ENCODE assay signal across 28 cellular contexts in genomic region chr20:18637296-18637695, GRCh38. TPM values are rescaled to one million over a fixed set of nuclear protein-coding genes. Genes with fewer than 3 reads are reported as not detected.
DNase-seq lines count a peak whose midpoint lies in the region; ATAC-seq, FAIRE-seq and TF ChIP-seq lines count a peak whose summit lies in the region.
"Had no signal": no experiment of that assay in that cellular context is flagged by ENCODE, and none has a peak within 500 bp of the region (broad histone marks: within the 10 kb centered on the region; RNA-seq: fewer than 3 reads in every experiment).

No MANE protein-coding gene starts in this region.

- in situ Hi-C loops in GM12878 (cut with MboI), result loop anchor here (10.0 to 25.0 kb wide), 2 partner anchors 438 to 550 kb away; no protein-coding TSS in a partner anchor

- no peaks in the 10 kb centered on the region for H3K9me3 Mint-ChIP-seq in T-cell
- H3K9me3 Mint-ChIP-seq: CD4-positive, alpha-beta memory T cell had no signal

- H3K27me3 Mint-ChIP-seq in T-cell, result no peaks in the 10 kb centered on the region
- H3K27me3 Mint-ChIP-seq: CD4-positive, alpha-beta memory T cell had no signal

- no peak overlapping the region for H3K27ac ChIP-seq in GM12878 (ENCODE audit: control insufficient read depth, insufficient read depth)
- peak overlapping the region; percentile 63 for H3K27ac ChIP-seq in neural cell (ENCODE audit: low read length)
- no peak overlapping the region for H3K27ac ChIP-seq in foreskin keratinocyte
- no peak overlapping the region for H3K27ac ChIP-seq in gastroesophageal sphincter
- H3K27ac ChIP-seq: BLaER1 treated with 17β-estradiol and CSF1 and Interleukin-3, amounts not matched to agents 10 nM and 100 nM; SK-N-MC had no signal

- DNase-seq in GM03348 (ENCODE audit: low spot score), result peak; percentile 17
- DNase-seq in GM12878 (ENCODE audit: low read depth, low spot score), result no peak
- DNase-seq in foreskin keratinocyte, result no peak
- DNase-seq in T-cell, result no peak
- DNase-seq: CD4-positive, alpha-beta memory T cell; COR-L47; DMS53; HCEC 1CT; Kasumi-1; MV-4-11; NCI-H1105; NCI-H1436 treated with DMSO at 0.1 percent for 48 hours; NCI-H187 treated with DMSO at 0.1 percent for 48 hours; NCI-H2107; NCI-H446; NCI-H774; SIG-M5 had no signal

- ATAC-seq in GM12878, result no peak
- no peak for ATAC-seq in foreskin keratinocyte
- no peak for ATAC-seq in T-cell (replicated peaks in 1 of 4)
- ATAC-seq in esophagus mucosa, result no peak
- no peak for ATAC-seq in gastroesophageal sphincter
- ATAC-seq: K562 had no signal

- CTCF ChIA-PET in GM12878 (lab: Yijun Ruan, JAX), result interaction anchor here (1.2 to 2.4 kb wide), 5 partner anchors 13 to 1024 kb away, joined by 3 to 7 read pairs (median 3); no protein-coding TSS in a partner anchor
- CTCF ChIA-PET in T-cell (lab: Charles Lee), result interaction anchor here in 1 of 2 donors (1.2 kb wide), 1 partner anchor 13 kb away, joined by 3 read pairs; no protein-coding TSS in a partner anchor

- TF ChIP-seq POLR2A in GM12878 (IDR thresholded peaks at IDR 0.05; ENCODE audit: low read depth, low read length), result no peak
- TF ChIP-seq POLR2A in gastroesophageal sphincter (IDR thresholded peaks at IDR 0.05), result no peak

- H3K27me3 ChIP-seq in GM12878 (replicated peaks in 1 of 2; ENCODE audit: control insufficient read depth in 2 of 2, insufficient read depth in 2 of 2, low read length in 1 of 2), result no peaks in the 10 kb centered on the region
- H3K27me3 ChIP-seq in neural cell (ENCODE audit: insufficient read depth, low read depth, low read length), result no peaks in the 10 kb centered on the region
- H3K27me3 ChIP-seq in foreskin keratinocyte, result no peaks in the 10 kb centered on the region
- H3K27me3 ChIP-seq in gastroesophageal sphincter, result no peaks in the 10 kb centered on the region
- H3K27me3 ChIP-seq: BLaER1 treated with 17β-estradiol and CSF1 and Interleukin-3, amounts not matched to agents 10 nM and 100 nM had no signal

- H4K20me1 ChIP-seq in GM12878 (ENCODE audit: control insufficient read depth, insufficient read depth), result no peaks in the 10 kb centered on the region
- no peaks in the 10 kb centered on the region for H4K20me1 ChIP-seq in neural cell (ENCODE audit: insufficient read depth)
- H4K20me1 ChIP-seq: BLaER1 treated with 17β-estradiol and CSF1 and Interleukin-3, amounts not matched to agents 10 nM and 100 nM had no signal

- intact Hi-C loops in GM12878 (cut with micrococcal nuclease; ENCODE audit: unreplicated experiment), result loop anchor here (5.0 to 10.0 kb wide), 3 partner anchors 155 to 268 kb away; no protein-coding TSS in a partner anchor

- H3K79me2 ChIP-seq in GM12878 (ENCODE audit: control insufficient read depth, insufficient read depth, low read length), result no peaks in the 10 kb centered on the region
- H3K79me2 ChIP-seq in neural cell (replicated peaks; ENCODE audit: insufficient read depth, low read length), result no peaks in the 10 kb centered on the region

- H3K4me1 ChIP-seq in GM12878 (ENCODE audit: control insufficient read depth, insufficient read depth, low read length) (peaks cover 9% of the 10 kb centered on the region), foreskin keratinocyte (no peaks in the 10 kb centered on the region), gastroesophageal sphincter (no peaks in the 10 kb centered on the region)

- BruUV-seq in GM12878 (replicated peaks; lab: Mats Ljungman, UMichigan), result no TSS peak

- SMC1A ChIA-PET in GM12878 (lab: Charles Lee; ENCODE audit: uncharacterized antibody, unreplicated experiment), result no interaction called here

- no peaks in the 10 kb centered on the region for H3K9me2 ChIP-seq in neural cell (ENCODE audit: insufficient read depth, low read length)

- H3K4me3 ChIP-seq in GM12878, result no peak overlapping the region
- peak overlapping the region; percentile 35 for H3K4me3 ChIP-seq in neural cell (ENCODE audit: low read length)
- H3K4me3 ChIP-seq in gastroesophageal sphincter, result no peak overlapping the region
- H3K4me3 ChIP-seq: BLaER1 treated with 17β-estradiol and CSF1 and Interleukin-3, amounts not matched to agents 10 nM and 100 nM; K562; SK-N-MC had no signal

- H3K9ac ChIP-seq in GM12878 (ENCODE audit: control insufficient read depth, insufficient read depth, low read length) (no peak overlapping the region), neural cell (ENCODE audit: low read length) (no peak overlapping the region)
- H3K9ac ChIP-seq: BLaER1 treated with 17β-estradiol and CSF1 and Interleukin-3, amounts not matched to agents 10 nM and 100 nM had no signal

- peaks cover 0 to 3% of the 10 kb centered on the region in 2 experiments; a peak in 1 of 4 replicates for H3K36me3 ChIP-seq in GM12878 (ENCODE audit: control insufficient read depth in 2 of 2, insufficient read depth in 2 of 2, low read length in 1 of 2)
- H3K36me3 ChIP-seq in neural cell (ENCODE audit: insufficient read depth, low read length), result no peaks in the 10 kb centered on the region
- peaks cover 0 to 23% of the 10 kb centered on the region in 2 donors for H3K36me3 ChIP-seq in gastroesophageal sphincter
- H3K36me3 ChIP-seq: BLaER1 treated with 17β-estradiol and CSF1 and Interleukin-3, amounts not matched to agents 10 nM and 100 nM had no signal

- TF ChIP-seq EP300 in GM12878 (IDR thresholded peaks at IDR 0.05; ENCODE audit: borderline replicate concordance in 1 of 2, control insufficient read depth in 1 of 2, low read depth in 2 of 2, low read length in 2 of 2), result no peak
- TF ChIP-seq EP300 in neural cell (conservative IDR thresholded peaks at IDR 0.05; ENCODE audit: poor library complexity, severe bottlenecking), result no peak
- TF ChIP-seq EP300 in gastroesophageal sphincter (IDR thresholded peaks at IDR 0.05), result no peak

- no peak overlapping the region for H3K27ac Mint-ChIP-seq in T-cell

- H2AFZ ChIP-seq in GM12878 (ENCODE audit: control insufficient read depth, low read depth, low read length) (no peak overlapping the region), neural cell (ENCODE audit: low read depth, low read length) (no peak overlapping the region)

- H3K9me3 ChIP-seq in GM12878 (replicated peaks; ENCODE audit: control insufficient read depth, insufficient read depth, low read length) (no peaks in the 10 kb centered on the region), neural cell (ENCODE audit: low read length) (no peaks in the 10 kb centered on the region), gastroesophageal sphincter (no peaks in the 10 kb centered on the region)
- H3K9me3 ChIP-seq: BLaER1 treated with 17β-estradiol and CSF1 and Interleukin-3, amounts not matched to agents 10 nM and 100 nM had no signal

- FAIRE-seq in GM12878 (lab: Jason Lieb, UNC), result no peak
- FAIRE-seq: G401.6, GM12891, GM19239, H1, K562, RCC 7860 had no signal

- TF ChIP-seq RAD21 in GM12878 (IDR thresholded peaks at IDR 0.05; ENCODE audit: insufficient read depth, low read depth, low read length) (no peak), neural cell (conservative IDR thresholded peaks at IDR 0.05) (no peak)

- peaks cover 3% of the 10 kb centered on the region for H3F3A ChIP-seq in neural cell (ENCODE audit: insufficient read depth, low read length, poor library complexity, severe bottlenecking)

- peaks cover 2 to 13% (median 4%) of the 10 kb centered on the region in 3 donors for H3K4me1 Mint-ChIP-seq in T-cell

- H3K4me3 Mint-ChIP-seq in T-cell, result no peak overlapping the region
- H3K4me3 Mint-ChIP-seq: CD4-positive, alpha-beta memory T cell had no signal

- 93% methylated on average over 5 of the region's 5 CpGs for WGBS in GM12878 (ENCODE audit: insufficient coverage, insufficient replicate concordance, low lambda C conversion rate, missing lambda C conversion rate)
- 96 to 100% methylated on average over 5 of the region's 5 CpGs for WGBS in gastroesophageal sphincter (ENCODE audit: low coverage in 1 of 2), 2 donors

- POLR2A ChIA-PET in GM12878 (lab: Charles Lee) (no interaction called here), T-cell (lab: Charles Lee) (no interaction called here)

- TF ChIP-seq CTCF in GM12878 (IDR thresholded peaks at IDR 0.05 in 2 of 3, conservative IDR thresholded peaks at IDR 0.05 in 1 of 3; ENCODE audit: control insufficient read depth in 2 of 3, extremely low read depth in 1 of 3, insufficient read depth in 1 of 3, low read depth in 3 of 3, low read length in 3 of 3) (no peak), neural cell (IDR thresholded peaks at IDR 0.05; ENCODE audit: poor library complexity, severe bottlenecking) (no peak), foreskin keratinocyte (conservative IDR thresholded peaks at IDR 0.05) (no peak), gastroesophageal sphincter (IDR thresholded peaks at IDR 0.05) (no peak)

- RAD21 ChIA-PET in GM12878 (lab: Charles Lee; ENCODE audit: unreplicated experiment), result no interaction called here

- H3K4me2 ChIP-seq in GM12878 (ENCODE audit: control insufficient read depth, insufficient read depth), result no peak overlapping the region
- no peak overlapping the region for H3K4me2 ChIP-seq in neural cell (ENCODE audit: low read length)

- H3K36me3 Mint-ChIP-seq in T-cell, result peaks cover 53% of the 10 kb centered on the region

TF ChIP-seq in GM12878, 131 proteins besides CTCF, POLR2A, EP300 and RAD21 (continues in another document):
- TF ChIP-seq ESRRA (IDR thresholded peaks at IDR 0.05; ENCODE audit: low read length) (no peak), ZBED1 (IDR thresholded peaks at IDR 0.05; ENCODE audit: borderline replicate concordance) (no peak)

RNA-seq across cellular contexts. Expression of gene DTD1, which starts 49.4 kb away (rescaled TPM):
- total RNA-seq in GM12878 (2013; cell fraction: nucleolus; rRNA removed), result 38.1 and 38.2 TPM in 2 replicates
- total RNA-seq in GM12878 (2014; rRNA removed) (63.1 and 72.6 TPM in 2 replicates), GM12878 (2014; rRNA removed; fragmentation: Illumina TruSeq; extraction: Trizol) (63.1 and 67.2 TPM in 2 replicates), GM12878 (2021) (60.3 and 62.1 TPM in 2 replicates), foreskin keratinocyte (82.1 TPM in 2 replicates), T-cell (10 to 100 TPM; 15.5 to 24.9 (median 22.0) TPM), esophagus mucosa (36.1 TPM), gastroesophageal sphincter (10 to 100 TPM; 12.1 to 44.9 (median 19.9) TPM)
- 29.5 TPM for polyA plus RNA-seq in GM12878 (2011; ENCODE audit: low read depth)
- polyA plus RNA-seq in GM12878 (2011; rRNA removed) (64.6 and 65.2 TPM in 2 replicates), GM12878 (2014; fragmentation: Illumina TruSeq; extraction: Trizol) (43.3 and 63.6 TPM in 2 replicates), GM12878 (2014; fragmentation: Nextera tagmentation; extraction: Ambion mirVana) (10 to 100 TPM; 24.3 to 35.5 TPM), GM12878 (2014; rRNA removed) (74.7 and 78.5 TPM in 2 replicates), GM12878 (2016; fragmentation: Nextera tagmentation; extraction: Ambion mirVana) (10 to 100 TPM; 88.1 to 99.8 TPM), neural cell (337 and 352 TPM in 2 replicates), foreskin keratinocyte (80.8 and 84.0 TPM in 2 replicates)
- polyA plus RNA-seq in GM12878 (2011; cell fraction: cytosol; rRNA removed), result 68.6 and 70.5 TPM in 2 replicates
- polyA plus RNA-seq in GM12878 (2011; cell fraction: nucleus; rRNA removed), result 28.2 and 29.4 TPM in 2 replicates
- polyA plus RNA-seq in GM12878 (2012), result 40.0 and 45.6 TPM in 2 replicates
- polyA minus RNA-seq in GM12878 (2011; rRNA and poly(A)+ RNA removed), result 39.8 and 45.2 TPM in 2 replicates
- polyA minus RNA-seq in GM12878 (2011; cell fraction: cytosol; rRNA and poly(A)+ RNA removed), result 17.6 and 17.9 TPM in 2 replicates
- polyA minus RNA-seq in GM12878 (2011; cell fraction: nucleus; rRNA and poly(A)+ RNA removed), result 11.1 and 18.8 TPM in 2 replicates
- polyA minus RNA-seq in neural cell, result 135 and 158 TPM in 2 replicates
